Comparison of ENCODE assay signal across 8 cellular contexts in genomic region chr18:9016819-9017169, GRCh38.
DNase-seq lines count a peak whose midpoint lies in the region; ATAC-seq and TF ChIP-seq lines count a peak whose summit lies in the region.

No MANE protein-coding gene starts in this region.

- peaks cover 10% of the 10 kb centered on the region for H3K9me3 ChIP-seq in endodermal cell (ENCODE audit: control insufficient read depth, low read length)

- H3K4me1 Mint-ChIP-seq in IgD-negative memory B cell (peaks cover 0 to 5% (median 5%) of the 10 kb centered on the region in 3 donors), endodermal cell (peaks cover 3% of the 10 kb centered on the region)

- no peaks in the 10 kb centered on the region for H3K4me1 ChIP-seq in endodermal cell (ENCODE audit: control insufficient read depth, insufficient read depth, low read length)

- H3K36me3 Mint-ChIP-seq in IgD-negative memory B cell (peaks cover 1% of the 10 kb centered on the region), endodermal cell (ENCODE audit: low read depth) (peaks cover 2% of the 10 kb centered on the region)

- TF ChIP-seq CTCF in endodermal cell (conservative IDR thresholded peaks at IDR 0.05) (no peak), retinal pigment epithelial cell (conservative IDR thresholded peaks at IDR 0.05; ENCODE audit: low read depth, low read length) (no peak)

- no peak overlapping the region for H3K27ac Mint-ChIP-seq in IgD-negative memory B cell
- peak overlapping the region; percentile 55 for H3K27ac Mint-ChIP-seq in endodermal cell

- DNase-seq in endodermal cell (no peak), retinal pigment epithelial cell (ENCODE audit: low read depth) (peak; percentile 48), cerebellar cortex (ENCODE audit: low spot score) (no peak), cortex of kidney (lab: John Stamatoyannopoulos, UW) (no peak), NCI-H2029 (lab: John Stamatoyannopoulos, UW) (no peak), medulla oblongata (ENCODE audit: extremely low spot score) (no peak)

- H3K27me3 Mint-ChIP-seq in IgD-negative memory B cell (no peaks in the 10 kb centered on the region), endodermal cell (ENCODE audit: insufficient read depth) (peaks cover 8% of the 10 kb centered on the region)

- H3K9me3 Mint-ChIP-seq in IgD-negative memory B cell (peaks cover 0 to 4% (median 0%) of the 10 kb centered on the region in 3 donors), endodermal cell (peaks cover 7% of the 10 kb centered on the region)

- H3K27me3 ChIP-seq in endodermal cell (ENCODE audit: control insufficient read depth, insufficient read depth, low read length, poor library complexity, severe bottlenecking) = no peaks in the 10 kb centered on the region

- 62 to 64% methylated on average over 8 to 10 of the region's 10 CpGs for WGBS in endodermal cell (ENCODE audit: insufficient coverage in 1 of 2, insufficient read length in 1 of 2), 2 experiments

- no peaks in the 10 kb centered on the region for H3K36me3 ChIP-seq in endodermal cell (ENCODE audit: control insufficient read depth, insufficient read depth, low read length)

- peak; percentile 46 for ATAC-seq in GM18907 (IDR thresholded peaks at IDR 0.05; ENCODE audit: unreplicated experiment)

- H3K4me3 ChIP-seq in endodermal cell (ENCODE audit: low read length) = no peak overlapping the region
- H3K4me3 ChIP-seq in retinal pigment epithelial cell (ENCODE audit: low read length) = peak overlapping the region; percentile 23

- H3K9ac ChIP-seq in endodermal cell (ENCODE audit: extremely low read depth, low read length, poor library complexity, severe bottlenecking) = no peak overlapping the region

- H3K4me3 Mint-ChIP-seq in IgD-negative memory B cell = peak overlapping the region; percentile 42 to 94 (median 88)
- H3K4me3 Mint-ChIP-seq in endodermal cell = no peak overlapping the region

- H3K27ac ChIP-seq in endodermal cell (ENCODE audit: low read depth, low read length) = peak overlapping the region; percentile 77
